In the genomic region with DNA sequence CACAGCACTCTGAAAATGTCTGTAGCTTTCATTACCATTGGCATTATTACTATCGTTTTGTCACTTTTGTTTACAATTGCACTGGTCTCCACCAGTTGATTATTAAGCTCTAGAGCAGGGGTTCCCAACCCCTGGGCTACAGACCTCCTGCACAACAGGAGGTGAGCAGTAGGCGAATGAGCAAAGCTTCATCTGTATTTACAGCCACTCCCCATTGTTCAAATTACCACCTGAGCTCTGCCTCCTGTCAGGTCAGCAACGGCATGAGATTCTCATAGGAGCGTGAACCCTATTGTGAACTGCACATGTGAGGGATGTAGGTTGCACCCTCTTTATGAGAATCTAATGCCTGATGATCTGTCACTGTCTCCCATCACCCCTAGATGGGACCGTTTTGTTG, we compare ENCODE assay signal across 23 cellular contexts.
"Had no signal": no experiment of that assay in that cellular context is flagged by ENCODE, and none has a peak within 500 bp of the region (broad histone marks: within the 10 kb centered on the region; RNA-seq: fewer than 3 reads in every experiment).

No MANE protein-coding gene starts in this region.

- DNase-seq: activated CD4-positive, alpha-beta memory T cell treated with anti-CD3 and anti-CD28 coated beads for 36 hours; activated CD4-positive, alpha-beta T cell treated with anti-CD3 and anti-CD28 coated beads, Interleukin-2, amount 10 ng/mL, durations not matched to agents 24 days and 14 days; activated gamma-delta T cell treated with Interleukin-2 at 50 U/mL for 16 hours; activated naive CD4-positive, alpha-beta T cell treated with anti-CD3 and anti-CD28 coated beads, Interleukin-2, amount 50 U/mL, for 16 hours; activated T-cell treated with anti-CD3 and anti-CD28 coated beads, Interleukin-2, amount 50 U/mL, for 4 hours; central memory CD4-positive, alpha-beta T cell; left ventricle myocardium inferior; mesendoderm; retina; stimulated activated CD4-positive, alpha-beta T cell treated with anti-CD3 and anti-CD28 coated beads, Interleukin-12 subunit alpha, Interleukin-12 subunit beta, amount 100 ng/mL, for 4 hours; stimulated activated CD4-positive, alpha-beta T cell treated with anti-CD3 and anti-CD28 coated beads, Interleukin-4, amount 100 ng/mL, for 1 hour; trophoblast cell had no signal

- H3K4me1 ChIP-seq: breast epithelium had no signal

- H3K27ac ChIP-seq: breast epithelium, left ventricle myocardium inferior, thoracic aorta had no signal

- FAIRE-seq: endometrium, frontal cortex, urothelium cell line had no signal

- H3K36me3 ChIP-seq: breast epithelium, left ventricle myocardium inferior, thoracic aorta had no signal

- H3K27ac Mint-ChIP-seq: activated CD4-positive, alpha-beta memory T cell treated with anti-CD3 and anti-CD28 coated beads for 36 hours; activated CD4-positive, alpha-beta T cell treated with anti-CD3 and anti-CD28 coated beads, Interleukin-2, amount 10 ng/mL, durations not matched to agents 24 days and 14 days; activated T-helper 17 cell treated with anti-CD3 and anti-CD28 coated beads, Interleukin-2, amount 50 U/mL, for 72 hours; dendritic cell treated with granulocyte-macrophage colony-stimulating factor and Interleukin-4, amounts not matched to agents 40 ng/mL and 50 ng/mL, for 4 days; nephron; stimulated activated naive CD8-positive, alpha-beta T cell treated with anti-CD3 and anti-CD28 coated beads, Interleukin-15, Interleukin-2, amounts not matched to agents 100 ng/mL and 50 ng/mL, for 24 hours had no signal

- H3K9me3 Mint-ChIP-seq: activated CD4-positive, alpha-beta T cell treated with anti-CD3 and anti-CD28 coated beads, Interleukin-2, amount 10 ng/mL, durations not matched to agents 24 days and 14 days; activated T-cell treated with anti-CD3 and anti-CD28 coated beads, Interleukin-2, amount 50 U/mL, for 4 hours; activated T-helper 17 cell treated with anti-CD3 and anti-CD28 coated beads, Interleukin-2, amount 50 U/mL, for 72 hours; nephron; stimulated activated naive CD8-positive, alpha-beta T cell treated with anti-CD3 and anti-CD28 coated beads, Interleukin-15, Interleukin-2, amounts not matched to agents 100 ng/mL and 50 ng/mL, for 24 hours had no signal

- H3K4me1 Mint-ChIP-seq: nephron had no signal

- H3K4me3 ChIP-seq: breast epithelium, left ventricle myocardium inferior, lung, skin epidermis, thoracic aorta had no signal

- H3K27me3 Mint-ChIP-seq: activated CD4-positive, alpha-beta memory T cell treated with anti-CD3 and anti-CD28 coated beads for 36 hours; activated CD4-positive, alpha-beta T cell treated with anti-CD3 and anti-CD28 coated beads, Interleukin-2, amount 10 ng/mL, durations not matched to agents 24 days and 14 days; activated T-helper 17 cell treated with anti-CD3 and anti-CD28 coated beads, Interleukin-2, amount 50 U/mL, for 72 hours; dendritic cell treated with granulocyte-macrophage colony-stimulating factor and Interleukin-4, amounts not matched to agents 40 ng/mL and 50 ng/mL, for 4 days; stimulated activated naive CD8-positive, alpha-beta T cell treated with anti-CD3 and anti-CD28 coated beads, Interleukin-15, Interleukin-2, amounts not matched to agents 100 ng/mL and 50 ng/mL, for 24 hours had no signal

- H3K27me3 ChIP-seq: breast epithelium had no signal

- H3K4me3 Mint-ChIP-seq: activated CD4-positive, alpha-beta memory T cell treated with anti-CD3 and anti-CD28 coated beads for 36 hours; activated CD4-positive, alpha-beta T cell treated with anti-CD3 and anti-CD28 coated beads, Interleukin-2, amount 10 ng/mL, durations not matched to agents 24 days and 14 days; activated T-cell treated with anti-CD3 and anti-CD28 coated beads, Interleukin-2, amount 50 U/mL, for 4 hours; activated T-helper 17 cell treated with anti-CD3 and anti-CD28 coated beads, Interleukin-2, amount 50 U/mL, for 72 hours; dendritic cell treated with granulocyte-macrophage colony-stimulating factor and Interleukin-4, amounts not matched to agents 40 ng/mL and 50 ng/mL, for 4 days; nephron; stimulated activated naive CD8-positive, alpha-beta T cell treated with anti-CD3 and anti-CD28 coated beads, Interleukin-15, Interleukin-2, amounts not matched to agents 100 ng/mL and 50 ng/mL, for 24 hours had no signal

- H3K9me3 ChIP-seq: breast epithelium, left ventricle myocardium inferior, thoracic aorta had no signal
